14 cellular contexts compared by ENCODE assay signal in the genomic region with DNA sequence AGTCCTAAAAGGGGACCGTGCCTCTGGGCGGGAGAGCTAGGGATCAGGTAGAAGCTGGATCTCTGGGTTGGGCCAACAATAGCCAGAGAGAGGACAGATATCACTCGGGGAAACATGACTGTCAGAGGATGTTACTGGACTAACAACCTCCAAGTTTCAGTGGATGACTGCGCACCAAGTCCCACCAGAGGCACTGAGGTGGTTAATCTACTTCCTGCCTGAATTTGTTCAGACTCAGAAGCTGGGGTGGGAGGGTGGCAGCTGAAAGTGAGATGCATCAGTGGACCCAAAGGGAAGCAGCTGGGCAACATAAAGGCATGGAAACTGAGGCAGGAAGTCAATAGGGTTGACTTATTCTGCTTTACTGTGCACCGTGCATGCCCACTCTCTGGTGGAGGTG.
DNase-seq lines count a peak whose midpoint lies in the region; ATAC-seq and FAIRE-seq lines count a peak whose summit lies in the region.
"Had no signal": no experiment of that assay in that cellular context is flagged by ENCODE, and none has a peak within 500 bp of the region (broad histone marks: within the 10 kb centered on the region; RNA-seq: fewer than 3 reads in every experiment).

No MANE protein-coding gene starts in this region.

- intact Hi-C loops in activated CD4-positive, alpha-beta memory T cell treated with anti-CD3 and anti-CD28 coated beads for 36 hours (cut with micrococcal nuclease), result loop anchor here (2.0 kb wide), 1 partner anchor 62 kb away; no protein-coding TSS in a partner anchor

- H3K36me3 Mint-ChIP-seq in activated CD4-positive, alpha-beta memory T cell treated with anti-CD3 and anti-CD28 coated beads for 36 hours, result no peaks in the 10 kb centered on the region

- ATAC-seq in HG03064 (IDR thresholded peaks at IDR 0.05; ENCODE audit: low read depth, unreplicated experiment), result peak; percentile 64

- peak overlapping the region; percentile 58 for H3K27ac Mint-ChIP-seq in activated CD4-positive, alpha-beta memory T cell treated with anti-CD3 and anti-CD28 coated beads for 36 hours

- peaks cover 23% of the 10 kb centered on the region for H3K4me1 Mint-ChIP-seq in activated CD4-positive, alpha-beta memory T cell treated with anti-CD3 and anti-CD28 coated beads for 36 hours (ENCODE audit: low read depth)

- no peak overlapping the region for H3K4me3 Mint-ChIP-seq in activated CD4-positive, alpha-beta memory T cell treated with anti-CD3 and anti-CD28 coated beads for 36 hours
- H3K4me3 Mint-ChIP-seq: nephron progenitor cell had no signal

- no peaks in the 10 kb centered on the region for H3K9me3 Mint-ChIP-seq in activated CD4-positive, alpha-beta memory T cell treated with anti-CD3 and anti-CD28 coated beads for 36 hours
- H3K9me3 Mint-ChIP-seq: nephron progenitor cell had no signal

- CTCF ChIA-PET in activated CD4-positive, alpha-beta memory T cell treated with anti-CD3 and anti-CD28 coated beads for 36 hours (lab: Charles Lee), result interaction anchor here (1.1 kb wide), 1 partner anchor 251 kb away, joined by 4 read pairs; no protein-coding TSS in a partner anchor

- no peaks in the 10 kb centered on the region for H3K27me3 Mint-ChIP-seq in activated CD4-positive, alpha-beta memory T cell treated with anti-CD3 and anti-CD28 coated beads for 36 hours

- peak; percentile 42 for FAIRE-seq in urothelium cell line (lab: Jason Lieb, UNC)
- FAIRE-seq: kidney had no signal

- DNase-seq in stimulated activated CD4-positive, alpha-beta T cell treated with anti-CD3 and anti-CD28 coated beads, Interleukin-1b, Interleukin-23, amount 100 ng/mL, for 48 hours, result peak; percentile 39
- no peak for DNase-seq in stimulated activated CD4-positive, alpha-beta T cell treated with anti-CD3 and anti-CD28 coated beads, Interleukin-12 subunit alpha, Interleukin-12 subunit beta, amount 100 ng/mL, for 4 hours
- DNase-seq in activated CD4-positive, alpha-beta memory T cell treated with anti-CD3 and anti-CD28 coated beads for 36 hours, result peak; percentile 62
- no peak for DNase-seq in urothelium cell line (ENCODE audit: low spot score)
- no peak for DNase-seq in NCI-H510A treated with DMSO at 0.1 percent for 48 hours (lab: John Stamatoyannopoulos, UW)
- DNase-seq in inferior parietal cortex (ENCODE audit: extremely low spot score), result no peak
- no peak for DNase-seq in RKO (ENCODE audit: low spot score)
- DNase-seq: activated gamma-delta T cell, kidney, NCI-H1436, nephron progenitor cell, stomach, T-helper 9 cell had no signal

- POLR2A ChIA-PET in activated CD4-positive, alpha-beta memory T cell treated with anti-CD3 and anti-CD28 coated beads for 36 hours (lab: Charles Lee), result interaction anchor here (1.0 kb wide), 1 partner anchor 14 kb away, joined by 4 read pairs; no protein-coding TSS in a partner anchor

Comparison
In these comparisons a context has a peak if more than half of its experiments do, and no peak if none do; other contexts are left out.
1. DNase-seq: peak in stimulated activated CD4-positive, alpha-beta T cell treated with anti-CD3 and anti-CD28 coated beads, Interleukin-1b, Interleukin-23, amount 100 ng/mL, for 48 hours (single experiment) and activated CD4-positive, alpha-beta memory T cell treated with anti-CD3 and anti-CD28 coated beads for 36 hours (single experiment); none in stimulated activated CD4-positive, alpha-beta T cell treated with anti-CD3 and anti-CD28 coated beads, Interleukin-12 subunit alpha, Interleukin-12 subunit beta, amount 100 ng/mL, for 4 hours (single experiment), urothelium cell line (single experiment), NCI-H510A treated with DMSO at 0.1 percent for 48 hours (single experiment), inferior parietal cortex (single experiment) and RKO (single experiment).